Comparison of ENCODE assay signal across 7 cellular contexts in the genomic region with DNA sequence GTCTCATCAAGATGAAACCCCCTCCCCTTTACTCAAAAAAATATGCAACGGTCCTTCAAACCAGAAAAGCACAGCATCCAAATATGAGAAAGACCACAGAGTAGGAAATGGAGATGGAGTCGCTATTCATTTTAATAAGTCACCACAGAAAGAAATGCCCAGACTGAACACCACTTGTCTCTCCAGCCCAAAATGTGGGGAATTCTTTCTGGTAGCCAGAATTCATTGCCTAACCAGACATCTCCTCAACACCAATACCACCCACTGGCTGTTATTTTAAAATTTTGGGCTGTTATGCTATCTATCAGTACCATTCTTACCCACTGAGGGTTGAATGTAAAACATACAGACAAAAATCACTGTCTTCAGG.
DNase-seq lines count a peak whose midpoint lies in the region; ATAC-seq and TF ChIP-seq lines count a peak whose summit lies in the region.

No MANE protein-coding gene starts in this region.

- H3K36me3 ChIP-seq in GM23248 (ENCODE audit: low read depth) (no peaks in the 10 kb centered on the region), left lung (peaks cover 0 to 9% of the 10 kb centered on the region in 2 donors), stomach smooth muscle (ENCODE audit: control insufficient read depth in 2 of 2, insufficient read depth in 2 of 2, low read length in 2 of 2) (no peaks in the 10 kb centered on the region)

- ATAC-seq in activated CD8-positive, alpha-beta T cell treated with anti-CD3 and anti-CD28 coated beads for 36 hours = peak; percentile 18
- ATAC-seq in left lung (no peak), HG03571 (IDR thresholded peaks at IDR 0.05; ENCODE audit: unreplicated experiment) (no peak), HG02938 (IDR thresholded peaks at IDR 0.05; ENCODE audit: unreplicated experiment) (no peak)

- no peaks in the 10 kb centered on the region for H3K9me2 ChIP-seq in GM23248 (ENCODE audit: insufficient read depth)

- no peaks in the 10 kb centered on the region for H3K9me3 ChIP-seq in GM23248 (ENCODE audit: low read depth)
- no peaks in the 10 kb centered on the region for H3K9me3 ChIP-seq in left lung
- H3K9me3 ChIP-seq in stomach smooth muscle (ENCODE audit: control insufficient read depth in 2 of 2, low read length in 2 of 2) = no peaks in the 10 kb centered on the region

- CTCF ChIA-PET in activated CD8-positive, alpha-beta T cell treated with anti-CD3 and anti-CD28 coated beads for 36 hours (lab: Charles Lee) = interaction anchor here (0.6 to 4.8 kb wide), 45 partner anchors 10 to 477 kb away, joined by 3 to 122 read pairs (median 4); partner anchors contain the start of gene UGCG

- intact Hi-C loops in activated CD8-positive, alpha-beta T cell treated with anti-CD3 and anti-CD28 coated beads for 36 hours (cut with micrococcal nuclease) = no loop called here
- intact Hi-C loops in left lung (cut with DNase I) = loop anchor here in 1 of 2 donors (5.0 kb wide), 1 partner anchor 318 kb away; no protein-coding TSS in a partner anchor

- no peaks in the 10 kb centered on the region for H4K20me1 ChIP-seq in GM23248 (ENCODE audit: insufficient read depth)

- H3K4me3 Mint-ChIP-seq in activated CD8-positive, alpha-beta T cell treated with anti-CD3 and anti-CD28 coated beads for 36 hours = no peak overlapping the region
- no peak overlapping the region for H3K4me3 Mint-ChIP-seq in activated T-cell treated with anti-CD3 and anti-CD28 coated beads, Interleukin-2, amount 50 U/mL, for 24 hours

- H3K9me3 Mint-ChIP-seq in activated CD8-positive, alpha-beta T cell treated with anti-CD3 and anti-CD28 coated beads for 36 hours = no peaks in the 10 kb centered on the region
- H3K9me3 Mint-ChIP-seq in activated T-cell treated with anti-CD3 and anti-CD28 coated beads, Interleukin-2, amount 50 U/mL, for 24 hours = no peaks in the 10 kb centered on the region

- H3K27ac ChIP-seq in GM23248 (peak overlapping the region; percentile 97), left lung (peak overlapping the region; percentile 74 to 76), stomach smooth muscle (ENCODE audit: low read length) (peak overlapping the region; percentile 76)

- H3F3A ChIP-seq in GM23248 (ENCODE audit: insufficient read depth) = peaks cover 25% of the 10 kb centered on the region

- 24 to 29% methylated on average over 2 of the region's 2 CpGs for WGBS in GM23248 (ENCODE audit: low coverage in 1 of 2, low lambda C conversion rate in 2 of 2, missing lambda C conversion rate in 2 of 2), 2 experiments

- in situ Hi-C loops in GM23248 (cut with MboI) = loop anchor here (5.0 kb wide), 1 partner anchor 313 kb away; no protein-coding TSS in a partner anchor

- POLR2A ChIA-PET in activated CD8-positive, alpha-beta T cell treated with anti-CD3 and anti-CD28 coated beads for 36 hours (lab: Charles Lee) = interaction anchor here (1.0 to 1.6 kb wide), 4 partner anchors 13 to 314 kb away, joined by 3 to 4 read pairs (median 4); no protein-coding TSS in a partner anchor

- peaks cover 28% of the 10 kb centered on the region for H3K4me1 Mint-ChIP-seq in activated CD8-positive, alpha-beta T cell treated with anti-CD3 and anti-CD28 coated beads for 36 hours (ENCODE audit: low read depth)
- H3K4me1 Mint-ChIP-seq in activated T-cell treated with anti-CD3 and anti-CD28 coated beads, Interleukin-2, amount 50 U/mL, for 24 hours (ENCODE audit: low read depth) = peaks cover 39% of the 10 kb centered on the region

- H3K79me2 ChIP-seq in GM23248 (ENCODE audit: insufficient read depth) = no peaks in the 10 kb centered on the region

- H3K27me3 ChIP-seq in GM23248 (replicated peaks; ENCODE audit: insufficient read depth) (no peaks in the 10 kb centered on the region), left lung (no peaks in the 10 kb centered on the region), stomach smooth muscle (ENCODE audit: control insufficient read depth in 1 of 2, insufficient read depth in 2 of 2, low read length in 2 of 2) (no peaks in the 10 kb centered on the region)

- H3K4me2 ChIP-seq in GM23248 (ENCODE audit: unreplicated experiment) = no peak overlapping the region

- H3K9ac ChIP-seq in GM23248 = peak overlapping the region; percentile 69
- H3K9ac ChIP-seq in stomach smooth muscle (ENCODE audit: low read length in 2 of 2) = peak overlapping the region; percentile 51 to 77

- no peak for DNase-seq in GM23248
- no peak for DNase-seq in activated CD8-positive, alpha-beta T cell treated with anti-CD3 and anti-CD28 coated beads for 36 hours
- no peak for DNase-seq in left lung
- DNase-seq in activated T-cell treated with anti-CD3 and anti-CD28 coated beads, Interleukin-2, amount 50 U/mL, for 24 hours = no peak

- peak overlapping the region; percentile 28 for H3K27ac Mint-ChIP-seq in activated CD8-positive, alpha-beta T cell treated with anti-CD3 and anti-CD28 coated beads for 36 hours
- H3K27ac Mint-ChIP-seq in activated T-cell treated with anti-CD3 and anti-CD28 coated beads, Interleukin-2, amount 50 U/mL, for 24 hours = no peak overlapping the region

- peak overlapping the region; percentile 26; the same call in 1 of the 2 replicates for H2AFZ ChIP-seq in GM23248

- TF ChIP-seq CTCF in activated CD8-positive, alpha-beta T cell treated with anti-CD3 and anti-CD28 coated beads for 36 hours (IDR thresholded peaks at IDR 0.05) = no peak
- peak in 1 of 2 donors; percentile 14 for TF ChIP-seq CTCF in left lung (IDR thresholded peaks at IDR 0.05)

- H3K27me3 Mint-ChIP-seq in activated CD8-positive, alpha-beta T cell treated with anti-CD3 and anti-CD28 coated beads for 36 hours = no peaks in the 10 kb centered on the region
- no peaks in the 10 kb centered on the region for H3K27me3 Mint-ChIP-seq in activated T-cell treated with anti-CD3 and anti-CD28 coated beads, Interleukin-2, amount 50 U/mL, for 24 hours

- no peak overlapping the region for H3K4me3 ChIP-seq in GM23248
- H3K4me3 ChIP-seq in left lung = no peak overlapping the region
- no peak overlapping the region for H3K4me3 ChIP-seq in stomach smooth muscle (ENCODE audit: low read length in 2 of 2)

- peaks cover 31% of the 10 kb centered on the region for H3K4me1 ChIP-seq in GM23248 (ENCODE audit: insufficient read depth)
- peaks cover 15 to 54% of the 10 kb centered on the region in 2 donors for H3K4me1 ChIP-seq in left lung
- peaks cover 14% of the 10 kb centered on the region for H3K4me1 ChIP-seq in stomach smooth muscle (ENCODE audit: control insufficient read depth, insufficient read depth, low read length)

- H3K36me3 Mint-ChIP-seq in activated CD8-positive, alpha-beta T cell treated with anti-CD3 and anti-CD28 coated beads for 36 hours (ENCODE audit: low read depth) = peaks cover 3% of the 10 kb centered on the region
- H3K36me3 Mint-ChIP-seq in activated T-cell treated with anti-CD3 and anti-CD28 coated beads, Interleukin-2, amount 50 U/mL, for 24 hours (ENCODE audit: low read depth) = no peaks in the 10 kb centered on the region
